Comparison of ENCODE assay signal across 19 cellular contexts in the genomic region with DNA sequence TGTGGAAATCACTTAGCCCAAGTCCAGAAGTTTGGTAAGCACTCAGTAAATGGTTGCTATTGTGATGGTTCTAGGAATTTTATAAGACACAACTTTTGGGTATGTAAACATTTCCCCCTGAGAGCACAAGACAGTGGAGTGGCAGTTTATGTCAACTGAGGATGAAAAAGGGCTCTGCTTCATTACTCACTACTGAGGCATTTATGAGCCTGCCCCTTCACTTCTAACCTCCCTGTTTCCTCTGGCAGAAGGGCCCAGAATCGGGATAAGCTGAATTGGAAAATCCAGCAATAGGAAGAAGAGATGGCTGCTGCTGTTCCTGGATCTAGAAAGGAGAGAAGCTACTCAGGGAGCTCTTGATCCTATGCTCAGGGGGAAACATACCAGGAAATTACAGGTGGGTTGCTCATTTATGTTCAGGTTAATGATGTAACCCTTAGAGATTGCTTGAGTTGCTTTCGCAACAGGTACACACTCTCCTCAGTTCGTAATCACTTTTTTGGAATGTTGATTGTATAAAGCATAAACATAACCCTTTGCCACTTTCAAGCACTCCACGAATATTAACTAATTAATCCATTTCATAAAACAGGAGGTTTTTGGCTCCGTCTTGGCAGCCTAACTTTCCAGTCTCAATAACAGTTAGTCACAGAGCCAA. TPM values are rescaled to one million over a fixed set of nuclear protein-coding genes. Genes with fewer than 3 reads are reported as not detected.
DNase-seq lines count a peak whose midpoint lies in the region; ATAC-seq, FAIRE-seq and TF ChIP-seq lines count a peak whose summit lies in the region.
"Had no signal": no experiment of that assay in that cellular context is flagged by ENCODE, and none has a peak within 500 bp of the region (broad histone marks: within the 10 kb centered on the region; RNA-seq: fewer than 3 reads in every experiment).

No MANE protein-coding gene starts in this region.

- H3K9me3 ChIP-seq in breast epithelium = no peaks in the 10 kb centered on the region
- peaks cover 7% of the 10 kb centered on the region for H3K9me3 ChIP-seq in mammary epithelial cell (replicated peaks; ENCODE audit: insufficient read depth, low read length)

- dilution Hi-C loops in mammary epithelial cell (cut with HindIII; ENCODE audit: low sequenced_read_pairs) = no loop called here

- in situ Hi-C loops in mammary epithelial cell (cut with MboI; ENCODE audit: low sequenced_read_pairs in 2 of 2) = no loop called here

- TF ChIP-seq POLR2A in breast epithelium (IDR thresholded peaks at IDR 0.05) = no peak

- TF ChIP-seq CTCF in MCF 10A (IDR thresholded peaks at IDR 0.05; ENCODE audit: unreplicated experiment) (no peak), breast epithelium (IDR thresholded peaks at IDR 0.05) (no peak), mammary epithelial cell (conservative IDR thresholded peaks at IDR 0.05 in 1 of 2, IDR thresholded peaks at IDR 0.05 in 1 of 2; ENCODE audit: extremely low read depth in 1 of 2, insufficient read depth in 1 of 2, low read depth in 1 of 2, low read length in 2 of 2) (no peak)

- BruUV-seq in MCF 10A (replicated peaks; lab: Mats Ljungman, UMichigan) = TSS peak; percentile 56
- no TSS peak for BruUV-seq in mammary epithelial cell (replicated peaks; lab: Mats Ljungman, UMichigan)

- no peak overlapping the region for H3K4me3 Mint-ChIP-seq in MCF 10A (ENCODE audit: unreplicated experiment)
- H3K4me3 Mint-ChIP-seq: CD8-positive, alpha-beta memory T cell had no signal

- no peaks in the 10 kb centered on the region for H3K36me3 Mint-ChIP-seq in MCF 10A (ENCODE audit: insufficient read depth, unreplicated experiment)
- H3K36me3 Mint-ChIP-seq: CD8-positive, alpha-beta memory T cell had no signal

- no peaks in the 10 kb centered on the region for H3K9me3 Mint-ChIP-seq in MCF 10A (ENCODE audit: unreplicated experiment)

- ATAC-seq in GM18502 (IDR thresholded peaks at IDR 0.05; ENCODE audit: poor library complexity, unreplicated experiment) (no peak), HG02870 (IDR thresholded peaks at IDR 0.05; ENCODE audit: unreplicated experiment) (no peak)
- ATAC-seq: Panc1 had no signal

- H3K79me2 ChIP-seq in mammary epithelial cell (ENCODE audit: insufficient read depth, low read length) = no peaks in the 10 kb centered on the region

- intact Hi-C loops in MCF 10A (cut with micrococcal nuclease) = no loop called here
- intact Hi-C loops in breast epithelium (cut with DNase I; ENCODE audit: low total_unique reads) = no loop called here
- intact Hi-C loops in mammary epithelial cell (cut with micrococcal nuclease) = no loop called here

- no peaks in the 10 kb centered on the region for H4K20me1 ChIP-seq in mammary epithelial cell (ENCODE audit: insufficient read depth, low read length)
- H4K20me1 ChIP-seq: BLaER1 had no signal

- no peak overlapping the region for H2AFZ ChIP-seq in mammary epithelial cell (ENCODE audit: low read depth, low read length)

- no peak overlapping the region for H3K27ac ChIP-seq in breast epithelium
- H3K27ac ChIP-seq in mammary epithelial cell (ENCODE audit: insufficient read depth, low read depth, low read length) = no peak overlapping the region
- H3K27ac ChIP-seq: 22Rv1, BLaER1 had no signal

- H3K9ac ChIP-seq in mammary epithelial cell (ENCODE audit: insufficient read depth, low read length) = no peak overlapping the region
- H3K9ac ChIP-seq: BLaER1 had no signal

- FAIRE-seq in urothelium cell line (lab: Jason Lieb, UNC) = peak; percentile 89
- FAIRE-seq: GM18507 had no signal

- peaks cover 7% of the 10 kb centered on the region for H3K4me1 Mint-ChIP-seq in MCF 10A (ENCODE audit: insufficient read depth, unreplicated experiment)
- H3K4me1 Mint-ChIP-seq: CD8-positive, alpha-beta memory T cell had no signal

- DNase-seq in MCF 10A (ENCODE audit: unreplicated experiment) (peak; percentile 13), breast epithelium (ENCODE audit: low spot score in 2 of 2) (no peak), mammary epithelial cell (peak; percentile 25), kidney tubule cell (ENCODE audit: low spot score) (peak; percentile 66), urothelium cell line (ENCODE audit: low spot score) (peak; percentile 84), NCI-H2107 treated with DMSO at 0.1 percent for 48 hours (lab: John Stamatoyannopoulos, UW; ENCODE audit: unreplicated experiment) (no peak)
- DNase-seq: CD8-positive, alpha-beta memory T cell; HCEC 1CT; NCI-H1092; NCI-H446; NCI-H774; SIG-M5 had no signal

- POLR2A ChIA-PET in MCF 10A (lab: Yijun Ruan, JAX) = no interaction called here

- 51% methylated on average over 5 of the region's 5 CpGs for WGBS in mammary epithelial cell (ENCODE audit: low coverage, missing lambda C conversion rate)

- H3K27me3 Mint-ChIP-seq in MCF 10A (ENCODE audit: insufficient read depth, unreplicated experiment) = no peaks in the 10 kb centered on the region

- H3K4me1 ChIP-seq in breast epithelium (no peaks in the 10 kb centered on the region), mammary epithelial cell (ENCODE audit: insufficient read depth, low read length) (no peaks in the 10 kb centered on the region)

- H3K36me3 ChIP-seq in breast epithelium (no peaks in the 10 kb centered on the region), mammary epithelial cell (ENCODE audit: insufficient read depth, low read length) (no peaks in the 10 kb centered on the region)
- H3K36me3 ChIP-seq: BLaER1 had no signal

- H3K4me3 ChIP-seq in breast epithelium (no peak overlapping the region), mammary epithelial cell (replicated peaks in 1 of 3; ENCODE audit: insufficient read depth in 1 of 3, low read depth in 2 of 3, low read length in 3 of 3) (no peak overlapping the region)
- H3K4me3 ChIP-seq: BLaER1 had no signal

- no peak overlapping the region for H3K4me2 ChIP-seq in mammary epithelial cell (ENCODE audit: insufficient read depth, low read depth, low read length)

- H3K27ac Mint-ChIP-seq in MCF 10A (ENCODE audit: low read depth, unreplicated experiment) = peak overlapping the region; percentile 52
- H3K27ac Mint-ChIP-seq: CD8-positive, alpha-beta memory T cell had no signal

- no peaks in the 10 kb centered on the region for H3K27me3 ChIP-seq in breast epithelium
- no peaks in the 10 kb centered on the region for H3K27me3 ChIP-seq in mammary epithelial cell (ENCODE audit: insufficient read depth, low read length)
- H3K27me3 ChIP-seq: BLaER1 had no signal

- CTCF ChIA-PET in MCF 10A (lab: Yijun Ruan, JAX) = interaction anchor here (1.0 to 1.5 kb wide), 3 partner anchors 8 to 86 kb away, joined by 4 to 8 read pairs (median 4); no protein-coding TSS in a partner anchor
- CTCF ChIA-PET in mammary epithelial cell (lab: Charles Lee; ENCODE audit: low non-redundant PET) = no interaction called here

RNA-seq across cellular contexts. Expression of gene ADCYAP1, which starts 46.3 kb away (rescaled TPM):
- total RNA-seq in MCF 10A (2022) (not detected in 2 replicates), breast epithelium (1 to 10 TPM in 1 of 3 donors, under 1 TPM in 1, not detected in 1; 0.33 to 1.2 TPM), mammary epithelial cell (not detected)
- not detected for polyA plus RNA-seq in mammary epithelial cell
- not detected for polyA minus RNA-seq in mammary epithelial cell
- total RNA-seq: CD8-positive, alpha-beta memory T cell; HT1080 had no signal
- polyA plus RNA-seq: CD8-positive, alpha-beta memory T cell had no signal

Comparison
In these comparisons a context has a peak if more than half of its experiments do, and no peak if none do; other contexts are left out.
1. DNase-seq: peak in MCF 10A (single experiment), mammary epithelial cell (single experiment), kidney tubule cell (single experiment) and urothelium cell line (single experiment); none in breast epithelium (0 of 2) and NCI-H2107 treated with DMSO at 0.1 percent for 48 hours (single experiment).